Comparison of ENCODE assay signal across 8 cellular contexts in the genomic region with DNA sequence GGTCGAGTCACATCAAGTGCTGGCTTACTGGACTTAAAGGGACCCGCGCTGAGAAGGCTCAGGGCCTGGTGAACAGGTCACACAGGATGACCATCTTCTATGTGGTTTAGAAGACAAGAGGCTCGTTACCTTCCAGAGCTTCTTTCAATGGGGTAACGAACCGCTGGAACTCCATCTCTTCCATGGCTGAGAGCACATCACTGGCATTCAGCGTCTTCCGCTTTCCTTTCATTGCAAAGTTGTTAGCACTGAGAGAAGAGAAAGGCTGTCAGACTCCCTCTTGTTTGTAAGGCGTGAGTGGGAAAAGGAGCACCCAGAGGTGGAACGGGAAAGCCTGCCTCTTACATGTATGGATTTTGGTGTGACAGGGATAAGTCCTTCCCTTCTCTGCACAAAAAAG. TPM values are rescaled to one million over a fixed set of nuclear protein-coding genes. Genes with fewer than 3 reads are reported as not detected.
DNase-seq lines count a peak whose midpoint lies in the region; TF ChIP-seq lines count a peak whose summit lies in the region.

No MANE protein-coding gene starts in this region.

- CTCF ChIA-PET in RWPE1 (lab: Yijun Ruan, JAX) = interaction anchor here (0.7 to 1.9 kb wide), 6 partner anchors 8 to 248 kb away, joined by 3 to 8 read pairs (median 4); no protein-coding TSS in a partner anchor

- peak overlapping the region; percentile 91 for H3K4me3 ChIP-seq in GM06990 (replicated peaks; ENCODE audit: low read depth, low read length)
- H3K4me3 ChIP-seq in esophagus squamous epithelium = peak overlapping the region; percentile 78 to 95 (median 90)
- peak overlapping the region; percentile 74 to 83 for H3K4me3 ChIP-seq in prostate gland

- H3K36me3 ChIP-seq in GM06990 (ENCODE audit: control insufficient read depth, insufficient read depth, low read length) (peaks cover 9% of the 10 kb centered on the region), esophagus squamous epithelium (peaks cover 0 to 20% (median 5%) of the 10 kb centered on the region in 3 donors), prostate gland (no peaks in the 10 kb centered on the region)

- H3K27me3 ChIP-seq in GM06990 (replicated peaks; ENCODE audit: control insufficient read depth, insufficient read depth, low read length) (no peaks in the 10 kb centered on the region), esophagus squamous epithelium (no peaks in the 10 kb centered on the region), prostate gland (replicated peaks; ENCODE audit: insufficient read depth) (no peaks in the 10 kb centered on the region)

- no peak for DNase-seq in GM06990 (ENCODE audit: extremely low read depth, insufficient read length)
- DNase-seq in RWPE1 (ENCODE audit: low spot score) = no peak
- DNase-seq in esophagus squamous epithelium (lab: John Stamatoyannopoulos, UW) = no peak
- no peak for DNase-seq in prostate gland (ENCODE audit: low spot score)
- DNase-seq in NCI-H146 treated with DMSO at 0.1 percent for 48 hours (lab: John Stamatoyannopoulos, UW; ENCODE audit: unreplicated experiment) = no peak
- DNase-seq in UCSD-AML1 (lab: John Stamatoyannopoulos, UW; ENCODE audit: unreplicated experiment) = no peak
- DNase-seq in T1000 (lab: John Stamatoyannopoulos, UW) = no peak
- DNase-seq in LoVo (ENCODE audit: low spot score) = no peak

- intact Hi-C loops in esophagus squamous epithelium (cut with DNase I) = loop anchor here (5.0 kb wide), 1 partner anchor 132 kb away; the partner anchor contains the start of genes CDC26 and PRPF4
- intact Hi-C loops in prostate gland (cut with DNase I) = loop anchor here (10.0 kb wide), 2 partner anchors 95 to 135 kb away; partner anchors contain the start of genes CDC26 and PRPF4

- POLR2A ChIA-PET in RWPE1 (lab: Yijun Ruan, JAX; ENCODE audit: low non-redundant PET) = interaction anchor here (0.6 to 1.2 kb wide), 6 partner anchors 11 to 169 kb away, joined by 3 to 20 read pairs (median 6); partner anchors contain the start of genes HDHD3, RNF183 and WDR31

- H3K9me3 ChIP-seq in esophagus squamous epithelium (no peaks in the 10 kb centered on the region), prostate gland (no peaks in the 10 kb centered on the region)

- 31% methylated on average over 9 to 10 of the region's 10 CpGs for WGBS in esophagus squamous epithelium, 2 donors
- WGBS in prostate gland = 30% methylated on average over 10 of the region's 10 CpGs

- TF ChIP-seq CTCF in GM06990 (IDR thresholded peaks at IDR 0.05; ENCODE audit: insufficient read depth, low read length, poor library complexity, severe bottlenecking) (no peak), RWPE1 (conservative IDR thresholded peaks at IDR 0.05; ENCODE audit: low read depth) (no peak), esophagus squamous epithelium (IDR thresholded peaks at IDR 0.05) (no peak), prostate gland (IDR thresholded peaks at IDR 0.05) (no peak)

- H3K27ac ChIP-seq in RWPE1 (peak overlapping the region; percentile 95), esophagus squamous epithelium (peak overlapping the region; percentile 92 to 99 (median 96)), prostate gland (peak overlapping the region; percentile 96 to 98)

- H3K4me1 ChIP-seq in esophagus squamous epithelium (peaks cover 7 to 44% (median 10%) of the 10 kb centered on the region in 3 donors), prostate gland (replicated peaks) (peaks cover 3% of the 10 kb centered on the region)

- TF ChIP-seq POLR2A in esophagus squamous epithelium (IDR thresholded peaks at IDR 0.05) = no peak
- TF ChIP-seq POLR2A in prostate gland (IDR thresholded peaks at IDR 0.05) = no peak

RNA-seq across cellular contexts. Expression of gene POLE3, which starts 1.0 kb away (rescaled TPM):
- total RNA-seq in esophagus squamous epithelium (10 to 100 TPM; 16.6 to 61.4 (median 51.9) TPM), prostate gland (10 to 100 TPM; 42.7 to 61.9 TPM)

RNA-seq across cellular contexts. Expression of gene C9orf43, which starts 1.1 kb away (rescaled TPM):
- total RNA-seq in esophagus squamous epithelium = under 1 TPM; 0.32 to 0.79 (median 0.38) TPM
- total RNA-seq in prostate gland = 10 to 100 TPM in 1 of 2 donors, 1 to 10 TPM in 1; 3.7 to 11.0 TPM

RNA-seq across cellular contexts. Expression of gene ALAD, which starts 8.4 kb away (rescaled TPM):
- total RNA-seq in esophagus squamous epithelium (10 to 100 TPM; 19.1 to 52.0 (median 33.5) TPM), prostate gland (100 to 1,000 TPM in 1 of 2 donors, 10 to 100 TPM in 1; 59.8 to 103 TPM)

RNA-seq across cellular contexts. Expression of gene HDHD3, which starts 32.7 kb away (rescaled TPM):
- total RNA-seq in esophagus squamous epithelium (10 to 100 TPM; 35.9 to 84.2 (median 46.4) TPM), prostate gland (10 to 100 TPM; 52.2 to 72.1 TPM)

RNA-seq across cellular contexts. Expression of gene RGS3, which starts 54.0 kb away (rescaled TPM):
- 10 to 100 TPM in 3 of 4 donors, 1 to 10 TPM in 1; 9.7 to 16.3 (median 12.7) TPM for total RNA-seq in esophagus squamous epithelium
- total RNA-seq in prostate gland = 10 to 100 TPM; 26.5 to 98.9 TPM
